28 cellular contexts compared by ENCODE assay signal in the genomic region with DNA sequence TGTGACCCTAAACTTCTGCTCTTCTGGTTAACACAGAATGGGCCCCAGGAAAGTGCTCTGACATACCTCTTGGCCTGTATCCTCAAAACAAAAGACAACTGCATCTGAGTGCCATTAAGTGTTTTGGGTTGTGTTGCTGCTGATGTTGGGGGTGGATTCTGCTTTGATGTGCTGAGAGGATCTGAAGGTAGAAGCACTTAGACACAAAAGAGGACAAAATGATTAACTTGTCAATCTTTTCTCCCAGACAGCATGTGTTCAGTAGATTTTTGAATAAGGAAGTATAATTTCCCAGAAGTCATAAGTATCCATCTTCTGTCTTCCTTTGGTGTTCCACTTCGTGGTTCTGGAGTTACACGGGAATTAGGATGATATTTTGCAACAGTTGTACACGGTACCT. TPM values are rescaled to one million over a fixed set of nuclear protein-coding genes. Genes with fewer than 3 reads are reported as not detected.
"Had no signal": no experiment of that assay in that cellular context is flagged by ENCODE, and none has a peak within 500 bp of the region (broad histone marks: within the 10 kb centered on the region; RNA-seq: fewer than 3 reads in every experiment).

No MANE protein-coding gene starts in this region.

- H3K9me3 ChIP-seq: ovary, prostate gland, suprapubic skin, thoracic aorta, upper lobe of right lung had no signal

- H3K27ac ChIP-seq: left lung, lower lobe of right lung, ovary, prostate gland, skin epidermis, suprapubic skin, thoracic aorta, tibial artery, upper lobe of right lung had no signal

- H3K27me3 ChIP-seq: left lung, ovary, suprapubic skin, tibial artery, upper lobe of right lung had no signal

- FAIRE-seq: islet of Langerhans, kidney, urothelium cell line had no signal

- H3K4me3 ChIP-seq: left lung, lower lobe of right lung, ovary, prostate gland, skin epidermis, suprapubic skin, thoracic aorta, tibial artery, upper lobe of right lung had no signal

- H3K36me3 ChIP-seq: left lung, lower lobe of right lung, ovary, prostate gland, suprapubic skin, thoracic aorta, tibial artery, upper lobe of right lung had no signal

- DNase-seq: hypothalamus; immature natural killer cell; kidney; left colon; left lung; lower lobe of right lung; mesendoderm; naive B cell; natural killer cell; nephron progenitor cell; ovary; posterior cingulate gyrus; retina; right cardiac atrium; stimulated activated CD4-positive, alpha-beta T cell treated with anti-CD3 and anti-CD28 coated beads, Interleukin-12 subunit alpha, Interleukin-12 subunit beta, amount 100 ng/mL, for 4 hours; stimulated activated CD4-positive, alpha-beta T cell treated with anti-CD3 and anti-CD28 coated beads, Interleukin-15, amount 100 ng/mL, for 24 hours; stimulated activated CD4-positive, alpha-beta T cell treated with anti-CD3 and anti-CD28 coated beads, Interleukin-2, amount 100 ng/mL, for 24 hours; stimulated activated CD4-positive, alpha-beta T cell treated with anti-CD3 and anti-CD28 coated beads, Interleukin-4, amount 100 ng/mL, for 1 hour; stimulated activated naive CD4-positive, alpha-beta T cell; tibial artery; trophoblast cell; upper lobe of right lung had no signal

- H3K4me1 ChIP-seq: left lung, lower lobe of right lung, prostate gland, suprapubic skin, tibial artery, upper lobe of right lung had no signal

RNA-seq across cellular contexts. Expression of a gene that starts 16.1 kb away (rescaled TPM):
- total RNA-seq: natural killer cell had no signal
- polyA plus RNA-seq: immature natural killer cell had no signal
